Comparison of ENCODE assay signal across 1 cellular context in genomic region chr20:49484180-49485140, GRCh38.
TF ChIP-seq lines count a peak whose summit lies in the region.

No MANE protein-coding gene starts in this region.

TF ChIP-seq in SK-N-SH, 30 proteins besides CTCF, POLR2A, EP300 and RAD21 (continued from another document):
- TF ChIP-seq REST (IDR thresholded peaks at IDR 0.05; ENCODE audit: low read depth, low read length) (peak; percentile 30; the same call in 1 of the 2 replicates), SIN3A (IDR thresholded peaks at IDR 0.05; ENCODE audit: borderline replicate concordance, low read depth, low read length) (peak; percentile 79; the same call in 1 of the 2 replicates), FOXJ3 (CRISPR knock-in tag; IDR thresholded peaks at IDR 0.05) (0 out of 2 replicates have a peak, but pooled peaks have one; percentile 34), MEF2A (IDR thresholded peaks at IDR 0.05; ENCODE audit: borderline replicate concordance, low read depth) (no peak), MXI1 (IDR thresholded peaks at IDR 0.05; ENCODE audit: low read depth, low read length) (peak; percentile 86), PBX3 (IDR thresholded peaks at IDR 0.05) (no peak), CHD2 (IDR thresholded peaks at IDR 0.05; ENCODE audit: low read length, partially characterized antibody) (no peak), NFIC (IDR thresholded peaks at IDR 0.05; ENCODE audit: borderline replicate concordance) (no peak), SMC3 (IDR thresholded peaks at IDR 0.05; ENCODE audit: low read depth, low read length) (peak; percentile 94), JUND (IDR thresholded peaks at IDR 0.05) (no peak), POLR2AphosphoS5 (IDR thresholded peaks at IDR 0.05; ENCODE audit: low read depth, low read length) (no peak), USF1 (IDR thresholded peaks at IDR 0.05; ENCODE audit: borderline replicate concordance, low read depth) (no peak), GATA2 (CRISPR knock-in tag; IDR thresholded peaks at IDR 0.05) (no peak), EZH2phosphoT487 (IDR thresholded peaks at IDR 0.05; ENCODE audit: borderline replicate concordance, low read depth) (no peak), ZBTB33 (IDR thresholded peaks at IDR 0.05; ENCODE audit: borderline replicate concordance, low read depth) (no peak), USF2 (IDR thresholded peaks at IDR 0.05; ENCODE audit: borderline replicate concordance, low read depth, low read length) (no peak), RCOR1 (IDR thresholded peaks at IDR 0.05; ENCODE audit: low read length) (0 out of 2 replicates have a peak, but pooled peaks have one; percentile 50), TCF12 (IDR thresholded peaks at IDR 0.05) (no peak; the same call in 1 of the 2 replicates), RFX5 (IDR thresholded peaks at IDR 0.05; ENCODE audit: low read length) (no peak)
TF ChIP-seq in SK-N-SH: peak in this region for 7.
